18 cellular contexts compared by ENCODE assay signal in the genomic region with DNA sequence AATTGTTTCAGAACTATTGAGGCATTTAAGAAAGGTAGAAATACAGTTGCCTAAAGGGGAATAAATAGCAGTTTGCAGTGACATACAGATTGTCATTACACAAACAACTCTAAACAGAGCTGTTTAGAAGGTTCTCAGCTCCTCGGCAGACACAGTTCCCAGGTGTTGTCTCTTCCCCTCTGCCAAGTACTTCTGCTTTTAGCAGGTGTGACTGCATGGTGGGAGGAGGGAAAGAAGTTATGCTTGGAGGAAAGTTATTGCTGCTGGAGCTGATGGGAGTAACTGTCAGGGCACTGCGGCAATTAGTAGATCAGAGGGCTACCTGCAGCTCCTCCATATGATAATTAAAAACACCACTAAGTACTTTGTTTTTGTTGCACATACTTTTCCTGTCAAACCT. TPM values are rescaled to one million over a fixed set of nuclear protein-coding genes. Genes with fewer than 3 reads are reported as not detected.
"Had no signal": no experiment of that assay in that cellular context is flagged by ENCODE, and none has a peak within 500 bp of the region (broad histone marks: within the 10 kb centered on the region; RNA-seq: fewer than 3 reads in every experiment).

No MANE protein-coding gene starts in this region.

- H3K27me3 ChIP-seq: adrenal gland, breast epithelium, esophagus squamous epithelium, upper lobe of right lung had no signal

- H3K4me1 ChIP-seq: adrenal gland, breast epithelium, esophagus squamous epithelium, upper lobe of right lung had no signal

- H3K27me3 Mint-ChIP-seq: progenitor cell of endocrine pancreas; stimulated activated naive B cell treated with anti-CD40 and anti-IgM and Interleukin-4, amounts not matched to agents 10 μg/mL and 1 μg/mL and 100 μg/mL, for 72 hours had no signal

- H3K9me3 Mint-ChIP-seq: activated T-helper 1 cell treated with anti-CD3 and anti-CD28 coated beads, Interleukin-12 subunit alpha, Interleukin-12 subunit beta, Interleukin-2, Interleukin-4 antibody, amounts not matched to agents 30 ng/mL and 10 ng/mL and 1 ng/mL, durations not matched to agents 14 hours and 24 hours and 36 hours; nephron progenitor cell; stimulated activated naive B cell treated with anti-CD40 and anti-IgM and Interleukin-4, amounts not matched to agents 10 μg/mL and 1 μg/mL and 100 μg/mL, for 72 hours had no signal

- H3K36me3 Mint-ChIP-seq: activated naive CD4-positive, alpha-beta T cell treated with anti-CD3 and anti-CD28 coated beads, Interleukin-2, amount 50 U/mL, for 72 hours; stimulated activated naive B cell treated with anti-CD40 and anti-IgM and Interleukin-4, amounts not matched to agents 10 μg/mL and 1 μg/mL and 100 μg/mL, for 72 hours had no signal

- H3K27ac Mint-ChIP-seq: activated naive CD4-positive, alpha-beta T cell treated with anti-CD3 and anti-CD28 coated beads, Interleukin-2, amount 50 U/mL, for 72 hours; activated T-helper 1 cell treated with anti-CD3 and anti-CD28 coated beads, Interleukin-12 subunit alpha, Interleukin-12 subunit beta, Interleukin-2, Interleukin-4 antibody, amounts not matched to agents 30 ng/mL and 10 ng/mL and 1 ng/mL, durations not matched to agents 14 hours and 24 hours and 36 hours; nephron progenitor cell; progenitor cell of endocrine pancreas; stimulated activated naive B cell treated with anti-CD40 and anti-IgM and Interleukin-4, amounts not matched to agents 10 μg/mL and 1 μg/mL and 100 μg/mL, for 72 hours had no signal

- H3K27ac ChIP-seq: adrenal gland, breast epithelium, esophagus squamous epithelium, upper lobe of right lung, WERI-Rb-1 had no signal

- H3K36me3 ChIP-seq: adrenal gland, breast epithelium, esophagus squamous epithelium, upper lobe of right lung, WERI-Rb-1 had no signal

- H3K4me1 Mint-ChIP-seq: nephron progenitor cell; stimulated activated naive B cell treated with anti-CD40 and anti-IgM and Interleukin-4, amounts not matched to agents 10 μg/mL and 1 μg/mL and 100 μg/mL, for 72 hours had no signal

- H3K9me3 ChIP-seq: adrenal gland, breast epithelium, esophagus squamous epithelium, upper lobe of right lung had no signal

- DNase-seq: activated CD4-positive, alpha-beta T cell treated with anti-CD3 and anti-CD28 coated beads, Interleukin-2, amount 50 U/mL, for 4 hours; activated gamma-delta T cell treated with Interleukin-2 at 50 U/mL for 16 hours; activated T-cell treated with anti-CD3 and anti-CD28 coated beads for 4 hours; adrenal gland; effector CD8-positive, alpha-beta T cell; esophagus squamous epithelium; midbrain; nephron progenitor cell; occipital lobe; stimulated activated naive B cell treated with anti-CD40 and anti-IgM and Interleukin-4, amounts not matched to agents 10 μg/mL and 1 μg/mL and 100 μg/mL, for 72 hours; upper lobe of right lung; WERI-Rb-1 had no signal

- ATAC-seq: activated naive CD4-positive, alpha-beta T cell treated with anti-CD3 and anti-CD28 coated beads, Interleukin-2, amount 50 U/mL, for 72 hours; left lobe of liver; stimulated activated naive B cell treated with anti-CD40 and anti-IgM and Interleukin-4, amounts not matched to agents 10 μg/mL and 1 μg/mL and 100 μg/mL, for 72 hours; upper lobe of right lung had no signal

- H3K4me3 ChIP-seq: adrenal gland, breast epithelium, esophagus squamous epithelium, upper lobe of right lung had no signal

- H3K4me3 Mint-ChIP-seq: activated T-helper 1 cell treated with anti-CD3 and anti-CD28 coated beads, Interleukin-12 subunit alpha, Interleukin-12 subunit beta, Interleukin-2, Interleukin-4 antibody, amounts not matched to agents 30 ng/mL and 10 ng/mL and 1 ng/mL, durations not matched to agents 14 hours and 24 hours and 36 hours; nephron progenitor cell; stimulated activated naive B cell treated with anti-CD40 and anti-IgM and Interleukin-4, amounts not matched to agents 10 μg/mL and 1 μg/mL and 100 μg/mL, for 72 hours had no signal

RNA-seq across cellular contexts. Expression of a gene that starts 14.5 kb away (rescaled TPM):
- total RNA-seq: activated naive CD4-positive, alpha-beta T cell treated with anti-CD3 and anti-CD28 coated beads, Interleukin-2, amount 50 U/mL, for 72 hours; activated T-helper 1 cell treated with anti-CD3 and anti-CD28 coated beads, Interleukin-12 subunit alpha, Interleukin-12 subunit beta, Interleukin-2, Interleukin-4 antibody, amounts not matched to agents 30 ng/mL and 10 ng/mL and 1 ng/mL, durations not matched to agents 14 hours and 24 hours and 36 hours; T-helper 2 cell treated with Interferon-gamma antibody and Interleukin-4, amounts not matched to agents 100 ng/mL and 5 ng/mL, for 36 hours had no signal
